ENCODE assay signal across 1 cellular context in genomic region chr9:136008693-136008997, GRCh38.
TF ChIP-seq lines count a peak whose summit lies in the region.

No MANE protein-coding gene starts in this region.

TF ChIP-seq in liver, 16 proteins besides CTCF, POLR2A, EP300 and RAD21:
- no peak for TF ChIP-seq REST (IDR thresholded peaks at IDR 0.05)
- TF ChIP-seq SP1 (IDR thresholded peaks at IDR 0.05) = no peak
- TF ChIP-seq ATF3 (IDR thresholded peaks at IDR 0.05) = no peak
- TF ChIP-seq FOXA1 (IDR thresholded peaks at IDR 0.05) = no peak
- no peak for TF ChIP-seq NR2F2 (IDR thresholded peaks at IDR 0.05)
- no peak for TF ChIP-seq ZBTB33 (IDR thresholded peaks at IDR 0.05)
- TF ChIP-seq MAX (IDR thresholded peaks at IDR 0.05) = no peak
- TF ChIP-seq HNF4A (conservative IDR thresholded peaks at IDR 0.05) = no peak
- no peak for TF ChIP-seq EGR1 (IDR thresholded peaks at IDR 0.05; ENCODE audit: low read depth in 2 of 2)
- no peak for TF ChIP-seq JUND (IDR thresholded peaks at IDR 0.05)
- TF ChIP-seq HNF4G (IDR thresholded peaks at IDR 0.05) = no peak
- no peak for TF ChIP-seq GABPA (IDR thresholded peaks at IDR 0.05 in 1 of 2, conservative IDR thresholded peaks at IDR 0.05 in 1 of 2)
- TF ChIP-seq RXRA (IDR thresholded peaks at IDR 0.05) = no peak
- no peak for TF ChIP-seq FOXA2 (IDR thresholded peaks at IDR 0.05)
- no peak for TF ChIP-seq TAF1 (conservative IDR thresholded peaks at IDR 0.05)
- TF ChIP-seq YY1 (IDR thresholded peaks at IDR 0.05) = no peak
